7 cellular contexts compared by ENCODE assay signal in the genomic region with DNA sequence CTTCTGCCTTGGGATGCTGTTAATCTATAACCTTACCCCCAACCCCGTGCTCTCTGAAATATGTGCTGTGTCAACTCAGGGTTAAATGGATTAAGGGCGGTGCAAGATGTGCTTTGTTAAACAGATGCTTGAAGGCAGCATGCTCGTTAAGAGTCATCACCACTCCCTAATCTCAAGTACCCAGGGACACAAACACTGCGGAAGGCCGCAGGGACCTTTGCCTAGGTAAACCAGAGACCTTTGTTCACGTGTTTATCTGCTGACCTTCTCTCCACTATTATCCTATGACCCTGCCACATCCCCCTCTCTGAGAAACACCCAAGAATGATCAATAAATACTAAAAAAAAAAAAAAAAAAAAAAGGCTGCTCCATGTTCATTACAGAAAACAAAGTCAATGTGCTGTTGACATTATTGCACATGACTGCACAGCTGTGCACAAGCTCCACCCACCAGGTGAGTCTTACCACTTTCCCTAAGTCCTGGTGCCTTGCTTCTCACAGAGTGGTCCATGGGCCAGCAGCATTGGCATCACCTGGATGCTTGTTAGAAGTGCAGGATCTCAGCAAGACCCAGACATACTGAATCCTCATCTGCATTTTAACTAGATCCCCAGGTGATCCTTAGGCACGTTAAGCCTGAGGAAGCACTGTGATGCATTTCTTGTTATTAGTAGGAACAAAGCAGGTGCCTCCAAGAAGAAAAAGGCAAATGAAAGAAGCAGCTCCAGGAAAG.
DNase-seq lines count a peak whose midpoint lies in the region; ATAC-seq and TF ChIP-seq lines count a peak whose summit lies in the region.
"Not testable (repeated sequence)": the region's sequence is repeated elsewhere in the genome, so short reads cannot be mapped to it uniquely, and the experiment has no call there.

No MANE protein-coding gene starts in this region.

- DNase-seq in DMS79 (lab: John Stamatoyannopoulos, UW) (peak; percentile 86), NCI-H187 (lab: John Stamatoyannopoulos, UW) (peak; percentile 71 to 72), NCI-H524 (lab: John Stamatoyannopoulos, UW) (peak; percentile 22 to 49)
- not testable (repeated sequence) for DNase-seq in esophagus squamous epithelium (lab: John Stamatoyannopoulos, UW); left lung

- not testable (repeated sequence) for H3K27me3 ChIP-seq in esophagus squamous epithelium; left lung; skeletal muscle satellite cell (ENCODE audit: control insufficient read depth, insufficient read depth, low read length)

- not testable (repeated sequence) for TF ChIP-seq CTCF in VCaP (conservative IDR thresholded peaks at IDR 0.05); esophagus squamous epithelium (IDR thresholded peaks at IDR 0.05); left lung (IDR thresholded peaks at IDR 0.05)

- 26 to 36% methylated on average over 5 to 6 of the region's 7 CpGs for WGBS in esophagus squamous epithelium, 2 donors

- peak overlapping the region; percentile 39 for H3K9ac ChIP-seq in skeletal muscle satellite cell (ENCODE audit: low read depth, low read length)

- peak overlapping the region; percentile 49 for H3K4me2 ChIP-seq in skeletal muscle satellite cell (ENCODE audit: low read length)

- not testable (repeated sequence) for H3K9me3 ChIP-seq in esophagus squamous epithelium; left lung; skeletal muscle satellite cell (replicated peaks; ENCODE audit: low read length)

- H3K27ac ChIP-seq in VCaP (peak overlapping the region; percentile 22; the same call in 1 of the 2 replicates), esophagus squamous epithelium (peak overlapping the region in 3 of 4 donors; percentile 47 to 58 (median 55))
- H3K27ac ChIP-seq in left lung, result not testable (repeated sequence)

- H3K4me3 ChIP-seq in esophagus squamous epithelium, left lung: not testable (repeated sequence)
- H3K4me3 ChIP-seq in skeletal muscle satellite cell (ENCODE audit: low read length), result peak overlapping the region; percentile 27

- ATAC-seq in left lung, result peak; percentile 57

- not testable (repeated sequence) for TF ChIP-seq POLR2A in esophagus squamous epithelium (IDR thresholded peaks at IDR 0.05)

- intact Hi-C loops in esophagus squamous epithelium (cut with DNase I); left lung (cut with DNase I): not testable (repeated sequence)

- H3K4me1 ChIP-seq in esophagus squamous epithelium, result peaks cover 4 to 67% (median 10%) of the 10 kb centered on the region in 3 donors
- not testable (repeated sequence) for H3K4me1 ChIP-seq in left lung
- H3K4me1 ChIP-seq in skeletal muscle satellite cell (ENCODE audit: control insufficient read depth, insufficient read depth, low read length), result peaks cover 43% of the 10 kb centered on the region

- not testable (repeated sequence) for H3K36me3 ChIP-seq in esophagus squamous epithelium; left lung; skeletal muscle satellite cell (ENCODE audit: insufficient read depth, low read length)
